ENCODE assay signal across 24 cellular contexts in the genomic region with DNA sequence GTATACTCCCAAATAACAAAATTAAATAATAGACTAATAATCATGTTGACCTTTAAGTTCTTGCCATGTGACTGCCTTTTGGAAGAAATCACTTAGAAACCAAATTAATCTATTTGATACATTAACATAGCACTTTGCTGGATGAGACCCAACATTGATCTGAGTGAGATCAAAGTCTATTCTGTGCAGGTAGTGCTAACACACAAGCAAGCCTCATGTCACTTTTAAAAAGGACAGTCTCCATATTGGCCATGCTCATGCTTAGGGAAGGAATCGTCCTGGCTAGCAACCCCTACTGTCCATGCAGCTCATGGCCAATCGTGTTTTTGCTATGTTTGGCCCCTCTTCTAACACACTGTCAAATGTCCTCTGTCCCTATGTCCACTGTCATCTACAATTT. TPM values are rescaled to one million over a fixed set of nuclear protein-coding genes. Genes with fewer than 3 reads are reported as not detected.
A peak's percentile ranks its signal among the peaks of the same experiment; 100 is the strongest.
DNase-seq lines count a peak whose midpoint lies in the region; ATAC-seq, FAIRE-seq and TF ChIP-seq lines count a peak whose summit lies in the region.
"Had no signal": no experiment of that assay in that cellular context is flagged by ENCODE, and none has a peak within 500 bp of the region (broad histone marks: within the 10 kb centered on the region; RNA-seq: fewer than 3 reads in every experiment).

No MANE protein-coding gene starts in this region.

- no peaks in the 10 kb centered on the region for H3K36me3 ChIP-seq in K562 (ENCODE audit: control insufficient read depth, insufficient read depth, low read length)
- no peaks in the 10 kb centered on the region for H3K36me3 ChIP-seq in trophoblast cell (ENCODE audit: control insufficient read depth in 1 of 2, insufficient read depth in 2 of 2, low read length in 2 of 2)
- H3K36me3 ChIP-seq: BE2C; BLaER1 treated with 17β-estradiol and CSF1 and Interleukin-3, amounts not matched to agents 10 nM and 100 nM; HAP-1 had no signal

- ATAC-seq in K562 (peak; percentile 23; the same call in 1 of the 3 replicates), left lobe of liver (peak; percentile 95), GM18519 (IDR thresholded peaks at IDR 0.05; ENCODE audit: low FRiP score, unreplicated experiment) (no peak)
- ATAC-seq: A549 had no signal

- H3K4me3 ChIP-seq in K562: no peak overlapping the region
- no peak overlapping the region for H3K4me3 ChIP-seq in trophoblast cell (ENCODE audit: low read depth, low read length)
- no peak overlapping the region for H3K4me3 ChIP-seq in dorsolateral prefrontal cortex
- H3K4me3 ChIP-seq: A549; BLaER1 treated with 17β-estradiol and CSF1 and Interleukin-3, amounts not matched to agents 10 nM and 100 nM; HAP-1 had no signal

- no peak overlapping the region for H3K4ac ChIP-seq in trophoblast cell (ENCODE audit: low read depth, low read length)

- H3K18ac ChIP-seq in trophoblast cell (ENCODE audit: low read length): no peak overlapping the region

- no peak overlapping the region for H2BK5ac ChIP-seq in trophoblast cell (ENCODE audit: low read depth, low read length, poor library complexity)

- no peaks in the 10 kb centered on the region for H3K79me1 ChIP-seq in trophoblast cell (ENCODE audit: low read length)

- H3K9ac ChIP-seq in K562 (ENCODE audit: insufficient read depth in 1 of 2, low read depth in 2 of 2, low read length in 2 of 2) (no peak overlapping the region), trophoblast cell (ENCODE audit: low read length) (peak overlapping the region; percentile 9)
- H3K9ac ChIP-seq: BLaER1 treated with 17β-estradiol and CSF1 and Interleukin-3, amounts not matched to agents 10 nM and 100 nM had no signal

- no peak overlapping the region for H4K91ac ChIP-seq in trophoblast cell (ENCODE audit: low read depth, low read length)

- POLR2A ChIA-PET in K562 (lab: Yijun Ruan, JAX): no interaction called here

- H3K79me2 ChIP-seq in K562 (ENCODE audit: control insufficient read depth, insufficient read depth, low read length) (no peaks in the 10 kb centered on the region), trophoblast cell (ENCODE audit: control insufficient read depth, insufficient read depth, low read length, poor library complexity) (no peaks in the 10 kb centered on the region)

- H3K4me1 ChIP-seq in K562 (replicated peaks in 1 of 2; ENCODE audit: control insufficient read depth in 2 of 2, insufficient read depth in 2 of 2, low read length in 2 of 2): no peaks in the 10 kb centered on the region
- H3K4me1 ChIP-seq in trophoblast cell (ENCODE audit: control insufficient read depth in 1 of 2, insufficient read depth in 2 of 2, low read length in 2 of 2): no peaks in the 10 kb centered on the region
- H3K4me1 ChIP-seq: A549; BE2C; BLaER1 treated with 17β-estradiol and CSF1 and Interleukin-3, amounts not matched to agents 10 nM and 100 nM; HAP-1 had no signal

- TF ChIP-seq CTCF in K562 (IDR thresholded peaks at IDR 0.05 in 2 of 3, conservative IDR thresholded peaks at IDR 0.05 in 1 of 3; ENCODE audit: insufficient read depth in 2 of 3, low read depth in 1 of 3, low read length in 3 of 3): no peak
- no peak for TF ChIP-seq CTCF in dorsolateral prefrontal cortex (IDR thresholded peaks at IDR 0.05 in 54 of 56, conservative IDR thresholded peaks at IDR 0.05 in 2 of 56; ENCODE audit: low read depth in 1 of 56, partially characterized antibody in 56 of 56)

- no TSS peak for BruUV-seq in K562 (replicated peaks; lab: Mats Ljungman, UMichigan)

- no peak for TF ChIP-seq EP300 in K562 (IDR thresholded peaks at IDR 0.05; ENCODE audit: low read length)

- H4K8ac ChIP-seq in trophoblast cell (ENCODE audit: low read depth, low read length): no peak overlapping the region

- no peak overlapping the region for H4K12ac ChIP-seq in trophoblast cell (ENCODE audit: low read depth, low read length)

- CTCF ChIA-PET in K562 (lab: Yijun Ruan, JAX; ENCODE audit: low intra/inter-chr PET ratio): no interaction called here

- DNase-seq in K562 (ENCODE audit: extremely low read depth in 1 of 4, low spot score in 3 of 4) (no peak), left lobe of liver (ENCODE audit: low spot score) (no peak), trophoblast cell (no peak), dorsolateral prefrontal cortex (no peak), NCI-H2171 (lab: John Stamatoyannopoulos, UW) (no peak)
- DNase-seq: 8988T; ACHN; AML-193; BE2C; Calu3; CD4-positive, alpha-beta T cell; CD8-positive, alpha-beta memory T cell; DMS53; DMS79 treated with DMSO at 0.1 percent for 48 hours; GF-D8; GOT3; HFFc6 had no signal

- TF ChIP-seq POLR2A in K562 (conservative IDR thresholded peaks at IDR 0.05): no peak

- H2BK12ac ChIP-seq in trophoblast cell (ENCODE audit: low read length): no peak overlapping the region

- no peaks in the 10 kb centered on the region for H4K20me1 ChIP-seq in K562 (replicated peaks; ENCODE audit: control insufficient read depth, insufficient read depth, low read length)
- H4K20me1 ChIP-seq: BLaER1 treated with 17β-estradiol and CSF1 and Interleukin-3, amounts not matched to agents 10 nM and 100 nM had no signal

- H2AK5ac ChIP-seq in trophoblast cell (ENCODE audit: low read length): no peak overlapping the region

- H3K23ac ChIP-seq in trophoblast cell (ENCODE audit: low read length): no peak overlapping the region

- no peak for TF ChIP-seq RAD21 in K562 (CRISPR knock-in tag; conservative IDR thresholded peaks at IDR 0.05 in 1 of 2, IDR thresholded peaks at IDR 0.05 in 1 of 2)

- no peaks in the 10 kb centered on the region for H3K9me3 ChIP-seq in K562 (replicated peaks; ENCODE audit: control insufficient read depth, insufficient read depth, low read depth, low read length)
- H3K9me3 ChIP-seq in trophoblast cell (ENCODE audit: insufficient read depth, low read depth, low read length): no peaks in the 10 kb centered on the region
- H3K9me3 ChIP-seq: A549, BE2C, HAP-1 had no signal

- FAIRE-seq in K562 (lab: Jason Lieb, UNC): no peak
- FAIRE-seq: A549, GM12891, GM18507, H54 had no signal

- in situ Hi-C loops in K562 (cut with MboI): no loop called here

- 3% methylated on average over 2 of the region's 2 CpGs for WGBS in K562 (ENCODE audit: insufficient coverage, low coverage, missing lambda C conversion rate)
- WGBS in trophoblast cell (ENCODE audit: extremely low coverage, insufficient coverage, insufficient read length): no CpG with 5 or more reads among the region's 2 CpGs

- H2BK120ac ChIP-seq in trophoblast cell (ENCODE audit: insufficient read depth, low read length, poor library complexity): no peak overlapping the region

- no peak overlapping the region for H3K14ac ChIP-seq in trophoblast cell (ENCODE audit: low read length)

- H2AFZ ChIP-seq in K562 (ENCODE audit: low read depth, low read length) (no peak overlapping the region), trophoblast cell (ENCODE audit: insufficient read depth, low read length, poor library complexity) (no peak overlapping the region)

- no peaks in the 10 kb centered on the region for H3K9me1 ChIP-seq in K562 (ENCODE audit: control insufficient read depth, insufficient read depth, low read length)

- H3K27ac ChIP-seq in K562 (ENCODE audit: extremely low read depth, low read depth, low read length) (no peak overlapping the region), trophoblast cell (ENCODE audit: low read depth, low read length) (no peak overlapping the region), dorsolateral prefrontal cortex (no peak overlapping the region)
- H3K27ac ChIP-seq: A549; BLaER1 treated with 17β-estradiol and CSF1 and Interleukin-3, amounts not matched to agents 10 nM and 100 nM had no signal

- H3K27me3 ChIP-seq in K562 (ENCODE audit: control insufficient read depth in 2 of 2, insufficient read depth in 2 of 2, low read length in 2 of 2) (no peaks in the 10 kb centered on the region), trophoblast cell (ENCODE audit: insufficient read depth, low read length) (no peaks in the 10 kb centered on the region), dorsolateral prefrontal cortex (no peaks in the 10 kb centered on the region)
- H3K27me3 ChIP-seq: BE2C; BLaER1 treated with 17β-estradiol and CSF1 and Interleukin-3, amounts not matched to agents 10 nM and 100 nM had no signal

- intact Hi-C loops in K562 (cut with micrococcal nuclease) (no loop called here), dorsolateral prefrontal cortex (cut with DNase I) (no loop called here)

- H3K4me2 ChIP-seq in K562 (ENCODE audit: insufficient read depth, low read length) (no peak overlapping the region), trophoblast cell (ENCODE audit: low read length) (no peak overlapping the region)
- H3K4me2 ChIP-seq: A549; BLaER1 treated with 17β-estradiol and CSF1 and Interleukin-3, amounts not matched to agents 10 nM and 100 nM had no signal

TF ChIP-seq in K562, 482 proteins besides CTCF, POLR2A, EP300 and RAD21:
- no peak for TF ChIP-seq GATAD2A (IDR thresholded peaks at IDR 0.05)
- TF ChIP-seq SP1 (CRISPR knock-in tag; IDR thresholded peaks at IDR 0.05): no peak
- TF ChIP-seq POLR2AphosphoS2 (IDR thresholded peaks at IDR 0.05; ENCODE audit: low read length): no peak

RNA-seq across cellular contexts. Expression of a gene that starts 35.8 kb away (rescaled TPM):
- 38.7 and 108 TPM in 2 replicates for total RNA-seq in K562 (2011; cell fraction: chromatin; rRNA removed; ENCODE audit: low replicate concordance)
- 21.5 and 25.4 TPM in 2 replicates for total RNA-seq in K562 (2011; cell fraction: nucleolus; rRNA removed)
- total RNA-seq in K562 (2011; cell fraction: nucleoplasm; rRNA removed): 49.3 and 95.0 TPM in 2 replicates
- total RNA-seq in K562 (2014; rRNA removed) (11.8 and 13.8 TPM in 2 replicates), K562 (2014; rRNA removed; fragmentation: Illumina TruSeq; extraction: Trizol) (18.7 and 20.6 TPM in 2 replicates), K562 (2015; rRNA removed; fragmentation: Illumina TruSeq; extraction: Trizol) (14.4 TPM in 2 replicates), K562 (2021) (25.6 and 26.5 TPM in 2 replicates), left lobe of liver (25.0 TPM), dorsolateral prefrontal cortex (10 to 100 TPM; 13.2 to 35.6 (median 22.1) TPM)
- polyA plus RNA-seq in K562 (2011; rRNA removed) (20.3 and 25.0 TPM in 2 replicates), K562 (2014; fragmentation: Illumina TruSeq; extraction: Trizol) (10.9 and 12.0 TPM in 2 replicates), K562 (2014; fragmentation: Nextera tagmentation; extraction: Ambion mirVana) (1 to 10 TPM; 2.9 to 4.0 TPM), K562 (2014; rRNA removed) (6.4 and 9.6 TPM in 2 replicates)
- polyA plus RNA-seq in K562 (2011; cell fraction: cytosol; rRNA removed): 5.9 and 15.0 TPM in 2 replicates
- 58.9 and 61.8 TPM in 2 replicates for polyA plus RNA-seq in K562 (2011; cell fraction: nucleus; rRNA removed)
- polyA plus RNA-seq in K562 (2012): 5.7 and 11.9 TPM in 2 replicates
- polyA minus RNA-seq in K562 (2011; rRNA and poly(A)+ RNA removed): 77.9 and 82.9 TPM in 2 replicates
- 30.2 and 36.7 TPM in 2 replicates for polyA minus RNA-seq in K562 (2011; cell fraction: cytosol; rRNA and poly(A)+ RNA removed)
- polyA minus RNA-seq in K562 (2011; cell fraction: nucleus; rRNA and poly(A)+ RNA removed): 49.7 and 70.3 TPM in 2 replicates
- polyA plus RNA-seq in trophoblast cell (2013): 43.5 and 44.6 TPM in 2 replicates
- polyA plus RNA-seq: CD8-positive, alpha-beta memory T cell had no signal
